Comparison of ENCODE assay signal across 8 cellular contexts in the genomic region with DNA sequence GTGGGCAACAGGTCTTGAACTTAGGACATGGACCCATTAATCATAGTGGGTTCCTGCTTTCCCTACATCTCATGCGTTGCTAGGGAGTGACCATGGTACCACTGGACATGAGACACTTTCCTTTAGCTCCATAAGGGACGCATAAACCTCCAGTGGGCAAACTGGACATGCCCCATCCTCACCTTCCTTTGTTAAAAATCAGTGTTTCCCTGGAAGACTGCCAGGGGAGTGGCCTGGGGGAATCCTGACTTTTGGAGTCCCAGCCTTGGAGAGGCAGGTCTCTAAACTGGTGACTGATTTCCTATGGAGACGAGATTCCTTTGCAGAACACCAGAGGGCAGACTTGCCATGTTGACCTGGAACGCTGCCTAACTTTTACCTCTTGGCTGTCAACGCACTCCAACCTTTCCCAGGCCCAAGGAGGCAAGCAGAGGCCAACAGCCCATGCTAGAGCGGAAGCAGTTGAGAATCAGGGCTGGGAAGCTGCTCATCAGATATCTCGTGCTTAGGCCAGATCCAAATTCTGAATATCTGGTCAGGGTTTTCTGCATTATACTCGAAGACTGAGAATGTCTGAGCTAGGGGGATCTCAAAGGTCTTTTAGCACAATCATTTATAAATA. TPM values are rescaled to one million over a fixed set of nuclear protein-coding genes. Genes with fewer than 3 reads are reported as not detected.
DNase-seq lines count a peak whose midpoint lies in the region; ATAC-seq and TF ChIP-seq lines count a peak whose summit lies in the region.

No MANE protein-coding gene starts in this region.

- H3K9me3 Mint-ChIP-seq in activated CD8-positive, alpha-beta T cell treated with anti-CD3 and anti-CD28 coated beads, Interleukin-2, amount 10 ng/mL, durations not matched to agents 7 days and 5 days (ENCODE audit: insufficient read depth), result no peaks in the 10 kb centered on the region
- no peaks in the 10 kb centered on the region for H3K9me3 Mint-ChIP-seq in endothelial cell (ENCODE audit: unreplicated experiment)
- peaks cover 0 to 6% of the 10 kb centered on the region in 2 donors for H3K9me3 Mint-ChIP-seq in stimulated activated naive CD8-positive, alpha-beta T cell treated with anti-CD3 and anti-CD28 coated beads, Interleukin-15, amount 100 ng/mL, for 72 hours

- CTCF ChIA-PET in activated CD8-positive, alpha-beta T cell treated with anti-CD3 and anti-CD28 coated beads, Interleukin-2, amount 10 ng/mL, durations not matched to agents 7 days and 5 days (lab: Charles Lee), result interaction anchor here (0.6 to 14.3 kb wide), 46 partner anchors 8 to 310 kb away, joined by 3 to 483 read pairs (median 4); a partner anchor contains a TSS

- H3K4me1 ChIP-seq in mucosa of descending colon (ENCODE audit: low read depth), result no peaks in the 10 kb centered on the region

- H3K4me3 Mint-ChIP-seq in activated CD8-positive, alpha-beta T cell treated with anti-CD3 and anti-CD28 coated beads, Interleukin-2, amount 10 ng/mL, durations not matched to agents 7 days and 5 days, result no peak overlapping the region
- peak overlapping the region; percentile 33 for H3K4me3 Mint-ChIP-seq in endothelial cell (ENCODE audit: unreplicated experiment)
- no peak overlapping the region for H3K4me3 Mint-ChIP-seq in stimulated activated naive CD8-positive, alpha-beta T cell treated with anti-CD3 and anti-CD28 coated beads, Interleukin-15, amount 100 ng/mL, for 72 hours

- H3K4me3 ChIP-seq in mucosa of descending colon, result no peak overlapping the region

- H3K27me3 Mint-ChIP-seq in activated CD8-positive, alpha-beta T cell treated with anti-CD3 and anti-CD28 coated beads, Interleukin-2, amount 10 ng/mL, durations not matched to agents 7 days and 5 days (ENCODE audit: low read depth), result no peaks in the 10 kb centered on the region
- H3K27me3 Mint-ChIP-seq in endothelial cell (ENCODE audit: unreplicated experiment), result peaks cover 13% of the 10 kb centered on the region
- no peaks in the 10 kb centered on the region for H3K27me3 Mint-ChIP-seq in stimulated activated naive CD8-positive, alpha-beta T cell treated with anti-CD3 and anti-CD28 coated beads, Interleukin-15, amount 100 ng/mL, for 72 hours

- TF ChIP-seq CTCF in endothelial cell (IDR thresholded peaks at IDR 0.05; ENCODE audit: unreplicated experiment) (peak; percentile 83), mucosa of descending colon (IDR thresholded peaks at IDR 0.05) (peak; percentile 72)

- intact Hi-C loops in mucosa of descending colon (cut with DNase I, micrococcal nuclease), result loop anchor here in 1 of 2 donors (5.0 to 10.0 kb wide), 2 partner anchors 55 to 103 kb away; no protein-coding TSS in a partner anchor

- H3K36me3 ChIP-seq in mucosa of descending colon (ENCODE audit: low read depth), result no peaks in the 10 kb centered on the region

- H3K36me3 Mint-ChIP-seq in activated CD8-positive, alpha-beta T cell treated with anti-CD3 and anti-CD28 coated beads, Interleukin-2, amount 10 ng/mL, durations not matched to agents 7 days and 5 days (ENCODE audit: low read depth), result no peaks in the 10 kb centered on the region
- no peaks in the 10 kb centered on the region for H3K36me3 Mint-ChIP-seq in endothelial cell (ENCODE audit: low read depth, unreplicated experiment)

- no peak overlapping the region for H3K27ac Mint-ChIP-seq in activated CD8-positive, alpha-beta T cell treated with anti-CD3 and anti-CD28 coated beads, Interleukin-2, amount 10 ng/mL, durations not matched to agents 7 days and 5 days
- H3K27ac Mint-ChIP-seq in endothelial cell (ENCODE audit: unreplicated experiment), result peak overlapping the region; percentile 18
- peak overlapping the region in 1 of 2 donors; percentile 60 for H3K27ac Mint-ChIP-seq in stimulated activated naive CD8-positive, alpha-beta T cell treated with anti-CD3 and anti-CD28 coated beads, Interleukin-15, amount 100 ng/mL, for 72 hours

- POLR2A ChIA-PET in activated CD8-positive, alpha-beta T cell treated with anti-CD3 and anti-CD28 coated beads, Interleukin-2, amount 10 ng/mL, durations not matched to agents 7 days and 5 days (lab: Charles Lee), result interaction anchor here (2.6 kb wide), 1 partner anchor 99 kb away, joined by 14 read pairs; no protein-coding TSS in a partner anchor

- ATAC-seq in HG02885 (IDR thresholded peaks at IDR 0.05; ENCODE audit: poor library complexity, unreplicated experiment) (peak; percentile 68), mucosa of descending colon (peak; percentile 88), HG03025 (IDR thresholded peaks at IDR 0.05; ENCODE audit: low FRiP score, unreplicated experiment) (no peak)
- ATAC-seq in activated CD8-positive, alpha-beta T cell treated with anti-CD3 and anti-CD28 coated beads, Interleukin-2, amount 10 ng/mL, durations not matched to agents 7 days and 5 days, result peak; percentile 54
- no peak for ATAC-seq in stimulated activated naive CD8-positive, alpha-beta T cell treated with anti-CD3 and anti-CD28 coated beads, Interleukin-15, amount 100 ng/mL, for 72 hours

- H3K9me3 ChIP-seq in mucosa of descending colon, result no peaks in the 10 kb centered on the region

- H3K4me1 Mint-ChIP-seq in activated CD8-positive, alpha-beta T cell treated with anti-CD3 and anti-CD28 coated beads, Interleukin-2, amount 10 ng/mL, durations not matched to agents 7 days and 5 days (ENCODE audit: low read depth), result peaks cover 2% of the 10 kb centered on the region
- peaks cover 9% of the 10 kb centered on the region for H3K4me1 Mint-ChIP-seq in endothelial cell (ENCODE audit: unreplicated experiment)
- peaks cover 42% of the 10 kb centered on the region for H3K4me1 Mint-ChIP-seq in stimulated activated naive CD8-positive, alpha-beta T cell treated with anti-CD3 and anti-CD28 coated beads, Interleukin-15, amount 100 ng/mL, for 72 hours

- DNase-seq in GDM1 (lab: John Stamatoyannopoulos, UW) (peak; percentile 53), NCI-H774 (lab: John Stamatoyannopoulos, UW) (peak; percentile 22), endothelial cell (ENCODE audit: low spot score) (peak; percentile 72), mucosa of descending colon (peak in 2 of 3 donors; percentile 64 to 71)
- peak; percentile 67 for DNase-seq in activated CD8-positive, alpha-beta T cell treated with anti-CD3 and anti-CD28 coated beads, Interleukin-2, amount 10 ng/mL, durations not matched to agents 7 days and 5 days
- peak; percentile 45 to 47 for DNase-seq in stimulated activated naive CD8-positive, alpha-beta T cell treated with anti-CD3 and anti-CD28 coated beads, Interleukin-15, amount 100 ng/mL, for 72 hours

RNA-seq across cellular contexts. Expression of a gene that starts 2.6 kb away (rescaled TPM):
- not detected for total RNA-seq in activated CD8-positive, alpha-beta T cell treated with anti-CD3 and anti-CD28 coated beads, Interleukin-2, amount 10 ng/mL, durations not matched to agents 7 days and 5 days
- total RNA-seq in endothelial cell (ENCODE audit: unreplicated experiment) (0.21 TPM), mucosa of descending colon (under 1 TPM in 1 of 3 donors, not detected in 2; 0.31 TPM)

RNA-seq across cellular contexts. Expression of a gene that starts 36.4 kb away (rescaled TPM):
- total RNA-seq in activated CD8-positive, alpha-beta T cell treated with anti-CD3 and anti-CD28 coated beads, Interleukin-2, amount 10 ng/mL, durations not matched to agents 7 days and 5 days, result 10 to 100 TPM; 15.6 to 16.0 TPM
- total RNA-seq in endothelial cell (ENCODE audit: unreplicated experiment) (20.8 TPM), mucosa of descending colon (10 to 100 TPM; 16.9 to 38.8 (median 21.4) TPM)

Comparison
In these comparisons a context has a peak if more than half of its experiments do, and no peak if none do; other contexts are left out.
1. DNase-seq: peak in every context shown above with its lines; median percentile 72 in endothelial cell; 68 in mucosa of descending colon; 67 in activated CD8-positive, alpha-beta T cell treated with anti-CD3 and anti-CD28 coated beads, Interleukin-2, amount 10 ng/mL, durations not matched to agents 7 days and 5 days; 53 in GDM1; 46 in stimulated activated naive CD8-positive, alpha-beta T cell treated with anti-CD3 and anti-CD28 coated beads, Interleukin-15, amount 100 ng/mL, for 72 hours; 22 in NCI-H774.
2. ATAC-seq: peak in HG02885 (single experiment), activated CD8-positive, alpha-beta T cell treated with anti-CD3 and anti-CD28 coated beads, Interleukin-2, amount 10 ng/mL, durations not matched to agents 7 days and 5 days (single experiment) and mucosa of descending colon (single experiment); none in stimulated activated naive CD8-positive, alpha-beta T cell treated with anti-CD3 and anti-CD28 coated beads, Interleukin-15, amount 100 ng/mL, for 72 hours (single experiment) and HG03025 (single experiment).